Comparison of ENCODE assay signal across 22 cellular contexts in the genomic region with DNA sequence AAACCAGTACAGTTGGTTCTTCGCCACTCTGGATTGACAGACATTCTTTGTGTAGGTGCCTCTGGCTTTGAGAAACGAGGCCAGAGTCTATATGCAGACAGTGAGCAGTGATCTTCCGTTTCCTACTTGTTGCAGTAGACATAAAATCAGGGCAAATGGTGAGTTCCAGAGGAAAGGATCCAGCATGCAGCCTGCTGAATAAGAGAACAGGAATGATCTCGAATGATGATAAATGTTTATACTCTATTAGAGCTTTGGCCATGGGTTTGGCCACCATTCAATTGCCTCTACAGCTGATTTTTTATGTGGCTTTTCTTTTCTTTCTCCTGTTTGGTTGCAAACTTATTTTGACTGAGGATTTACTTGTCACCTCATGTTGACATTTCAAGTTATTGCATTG.
DNase-seq lines count a peak whose midpoint lies in the region; ATAC-seq and TF ChIP-seq lines count a peak whose summit lies in the region.
"Had no signal": no experiment of that assay in that cellular context is flagged by ENCODE, and none has a peak within 500 bp of the region (broad histone marks: within the 10 kb centered on the region; RNA-seq: fewer than 3 reads in every experiment).

No MANE protein-coding gene starts in this region.

- no peaks in the 10 kb centered on the region for H3K9me3 Mint-ChIP-seq in progenitor cell of endocrine pancreas (ENCODE audit: low read depth)
- no peaks in the 10 kb centered on the region for H3K9me3 Mint-ChIP-seq in activated CD8-positive, alpha-beta T cell treated with anti-CD3 and anti-CD28 coated beads, Interleukin-2, amount 10 ng/mL, durations not matched to agents 7 days and 5 days (ENCODE audit: insufficient read depth)
- H3K9me3 Mint-ChIP-seq: endodermal cell; natural killer cell treated with Interleukin-12 subunit alpha and Interleukin-12 subunit beta and Interleukin-15 and Interleukin-18, amount 100 ng/mL, for 72 hours; T-helper 2 cell treated with Interferon-gamma antibody and Interleukin-4, amounts not matched to agents 5 μg/mL and 100 μg/mL, for 36 hours had no signal

- no peak overlapping the region for H3K4me3 ChIP-seq in left ventricle myocardium inferior
- H3K4me3 ChIP-seq: cardiac muscle cell, ovary, upper lobe of left lung had no signal

- H3K4me1 Mint-ChIP-seq in progenitor cell of endocrine pancreas (ENCODE audit: low read depth), result peaks cover 2% of the 10 kb centered on the region
- no peaks in the 10 kb centered on the region for H3K4me1 Mint-ChIP-seq in activated CD8-positive, alpha-beta T cell treated with anti-CD3 and anti-CD28 coated beads, Interleukin-2, amount 10 ng/mL, durations not matched to agents 7 days and 5 days (ENCODE audit: low read depth)
- H3K4me1 Mint-ChIP-seq: activated CD4-positive, alpha-beta T cell treated with anti-CD3 and anti-CD28 coated beads for 36 hours; endodermal cell had no signal

- no peaks in the 10 kb centered on the region for H3K36me3 ChIP-seq in left ventricle myocardium inferior
- H3K36me3 ChIP-seq: cardiac muscle cell, ovary, upper lobe of left lung had no signal

- no peak for ATAC-seq in GM19452 (IDR thresholded peaks at IDR 0.05; ENCODE audit: unreplicated experiment)
- no peak for ATAC-seq in activated CD8-positive, alpha-beta T cell treated with anti-CD3 and anti-CD28 coated beads, Interleukin-2, amount 10 ng/mL, durations not matched to agents 7 days and 5 days
- ATAC-seq: activated CD4-positive, alpha-beta T cell treated with anti-CD3 and anti-CD28 coated beads for 36 hours; natural killer cell treated with Interleukin-12 subunit alpha and Interleukin-12 subunit beta and Interleukin-15 and Interleukin-18, amount 100 ng/mL, for 72 hours had no signal

- DNase-seq in AG08396 (ENCODE audit: low spot score) (peak; percentile 44), LHCN-M2 (ENCODE audit: low read depth) (peak; percentile 16), epithelial cell of prostate (ENCODE audit: low read depth, low spot score) (no peak), myocyte (ENCODE audit: low read depth) (peak; percentile 7), progenitor cell of endocrine pancreas (ENCODE audit: low spot score, unreplicated experiment) (no peak), left ventricle myocardium inferior (no peak)
- no peak for DNase-seq in activated CD8-positive, alpha-beta T cell treated with anti-CD3 and anti-CD28 coated beads, Interleukin-2, amount 10 ng/mL, durations not matched to agents 7 days and 5 days
- DNase-seq: activated CD4-positive, alpha-beta T cell treated with anti-CD3 and anti-CD28 coated beads for 36 hours; activated T-cell treated with anti-CD3 and anti-CD28 coated beads, Interleukin-2, amount 50 U/mL, for 1 hour; EL; endodermal cell; NCI-H1105; NCI-H1930; NCI-H526; ovary; Right ventricle myocardium superior; substantia nigra; upper lobe of left lung had no signal

- intact Hi-C loops in left ventricle myocardium inferior (cut with micrococcal nuclease), result no loop called here

- POLR2A ChIA-PET in activated CD8-positive, alpha-beta T cell treated with anti-CD3 and anti-CD28 coated beads, Interleukin-2, amount 10 ng/mL, durations not matched to agents 7 days and 5 days (lab: Charles Lee), result no interaction called here

- H3K36me3 Mint-ChIP-seq in progenitor cell of endocrine pancreas (ENCODE audit: insufficient read depth), result peaks cover 2% of the 10 kb centered on the region
- H3K36me3 Mint-ChIP-seq in activated CD8-positive, alpha-beta T cell treated with anti-CD3 and anti-CD28 coated beads, Interleukin-2, amount 10 ng/mL, durations not matched to agents 7 days and 5 days (ENCODE audit: low read depth), result no peaks in the 10 kb centered on the region
- H3K36me3 Mint-ChIP-seq: natural killer cell treated with Interleukin-12 subunit alpha and Interleukin-12 subunit beta and Interleukin-15 and Interleukin-18, amount 100 ng/mL, for 72 hours had no signal

- CTCF ChIA-PET in activated CD8-positive, alpha-beta T cell treated with anti-CD3 and anti-CD28 coated beads, Interleukin-2, amount 10 ng/mL, durations not matched to agents 7 days and 5 days (lab: Charles Lee), result no interaction called here

- H3K27ac ChIP-seq in epithelial cell of prostate, result peak overlapping the region; percentile 20
- H3K27ac ChIP-seq in left ventricle myocardium inferior (replicated peaks), result no peak overlapping the region
- H3K27ac ChIP-seq: cardiac muscle cell, ovary, upper lobe of left lung had no signal

- peaks cover 18% of the 10 kb centered on the region for H3K4me1 ChIP-seq in left ventricle myocardium inferior
- H3K4me1 ChIP-seq: upper lobe of left lung had no signal

- no peak for TF ChIP-seq CTCF in progenitor cell of endocrine pancreas (IDR thresholded peaks at IDR 0.05; ENCODE audit: unreplicated experiment)
- TF ChIP-seq CTCF in left ventricle myocardium inferior (IDR thresholded peaks at IDR 0.05; ENCODE audit: borderline replicate concordance), result no peak

- no peak overlapping the region for H3K27ac Mint-ChIP-seq in progenitor cell of endocrine pancreas
- no peak overlapping the region for H3K27ac Mint-ChIP-seq in activated CD8-positive, alpha-beta T cell treated with anti-CD3 and anti-CD28 coated beads, Interleukin-2, amount 10 ng/mL, durations not matched to agents 7 days and 5 days
- H3K27ac Mint-ChIP-seq: activated CD4-positive, alpha-beta T cell treated with anti-CD3 and anti-CD28 coated beads for 36 hours; endodermal cell; natural killer cell treated with Interleukin-12 subunit alpha and Interleukin-12 subunit beta and Interleukin-15 and Interleukin-18, amount 100 ng/mL, for 72 hours; T-helper 2 cell treated with Interferon-gamma antibody and Interleukin-4, amounts not matched to agents 5 μg/mL and 100 μg/mL, for 36 hours had no signal

- H3K4me3 Mint-ChIP-seq in progenitor cell of endocrine pancreas (ENCODE audit: low read depth), result no peak overlapping the region
- H3K4me3 Mint-ChIP-seq in activated CD8-positive, alpha-beta T cell treated with anti-CD3 and anti-CD28 coated beads, Interleukin-2, amount 10 ng/mL, durations not matched to agents 7 days and 5 days, result no peak overlapping the region
- H3K4me3 Mint-ChIP-seq: activated CD4-positive, alpha-beta T cell treated with anti-CD3 and anti-CD28 coated beads for 36 hours; endodermal cell; natural killer cell treated with Interleukin-12 subunit alpha and Interleukin-12 subunit beta and Interleukin-15 and Interleukin-18, amount 100 ng/mL, for 72 hours; T-helper 2 cell treated with Interferon-gamma antibody and Interleukin-4, amounts not matched to agents 5 μg/mL and 100 μg/mL, for 36 hours had no signal

- H3K27me3 ChIP-seq in left ventricle myocardium inferior (ENCODE audit: low read depth), result no peaks in the 10 kb centered on the region
- H3K27me3 ChIP-seq: cardiac muscle cell, ovary, upper lobe of left lung had no signal

- H3K27me3 Mint-ChIP-seq in progenitor cell of endocrine pancreas, result no peaks in the 10 kb centered on the region
- no peaks in the 10 kb centered on the region for H3K27me3 Mint-ChIP-seq in activated CD8-positive, alpha-beta T cell treated with anti-CD3 and anti-CD28 coated beads, Interleukin-2, amount 10 ng/mL, durations not matched to agents 7 days and 5 days (ENCODE audit: low read depth)
- H3K27me3 Mint-ChIP-seq: activated CD4-positive, alpha-beta T cell treated with anti-CD3 and anti-CD28 coated beads for 36 hours; natural killer cell treated with Interleukin-12 subunit alpha and Interleukin-12 subunit beta and Interleukin-15 and Interleukin-18, amount 100 ng/mL, for 72 hours had no signal

- no peaks in the 10 kb centered on the region for H3K9me3 ChIP-seq in left ventricle myocardium inferior (replicated peaks)
- H3K9me3 ChIP-seq: ovary, upper lobe of left lung had no signal

Comparison
In these comparisons a context has a peak if more than half of its experiments do, and no peak if none do; other contexts are left out.
1. DNase-seq: peak in AG08396 (single experiment), LHCN-M2 (single experiment) and myocyte (single experiment); none in epithelial cell of prostate (single experiment), progenitor cell of endocrine pancreas (single experiment), left ventricle myocardium inferior (single experiment) and activated CD8-positive, alpha-beta T cell treated with anti-CD3 and anti-CD28 coated beads, Interleukin-2, amount 10 ng/mL, durations not matched to agents 7 days and 5 days (single experiment).